Comparison of ENCODE assay signal across 10 cellular contexts in genomic region chr19:18440421-18440877, GRCh38. TPM values are rescaled to one million over a fixed set of nuclear protein-coding genes. Genes with fewer than 3 reads are reported as not detected.
DNase-seq lines count a peak whose midpoint lies in the region; ATAC-seq and TF ChIP-seq lines count a peak whose summit lies in the region.
"Had no signal": no experiment of that assay in that cellular context is flagged by ENCODE, and none has a peak within 500 bp of the region (broad histone marks: within the 10 kb centered on the region; RNA-seq: fewer than 3 reads in every experiment).

No MANE protein-coding gene starts in this region.

- peaks cover 22% of the 10 kb centered on the region for H3K4me1 ChIP-seq in osteoblast (ENCODE audit: insufficient read depth, low read length)

- no peaks in the 10 kb centered on the region for H3K9me3 ChIP-seq in osteoblast (ENCODE audit: low read depth, low read length)
- H3K9me3 ChIP-seq: Caco-2 had no signal

- peaks cover 31% of the 10 kb centered on the region for H3K36me3 ChIP-seq in osteoblast (ENCODE audit: insufficient read depth, low read length)

- H3K4me3 ChIP-seq in astrocyte of the cerebellum (ENCODE audit: low read depth, low read length): no peak overlapping the region
- H3K4me3 ChIP-seq in osteoblast (ENCODE audit: insufficient read depth, low read length): no peak overlapping the region
- H3K4me3 ChIP-seq: skin epidermis had no signal

- no peaks in the 10 kb centered on the region for H3K27me3 ChIP-seq in osteoblast (ENCODE audit: insufficient read depth, low read length)

- H3K4me2 ChIP-seq in osteoblast (ENCODE audit: insufficient read depth, low read length): no peak overlapping the region

- no peaks in the 10 kb centered on the region for H3K79me2 ChIP-seq in osteoblast (ENCODE audit: insufficient read depth, low read length)

- in situ Hi-C loops in astrocyte of the cerebellum (cut with HindIII; ENCODE audit: low sequenced_read_pairs): no loop called here

- ATAC-seq in HG03571 (IDR thresholded peaks at IDR 0.05; ENCODE audit: unreplicated experiment): no peak
- no peak for ATAC-seq in GM18498 (IDR thresholded peaks at IDR 0.05; ENCODE audit: unreplicated experiment)

- H3K27ac ChIP-seq in osteoblast (ENCODE audit: low read depth, low read length): no peak overlapping the region
- H3K27ac ChIP-seq: skin epidermis had no signal

- peaks cover 44% of the 10 kb centered on the region for H4K20me1 ChIP-seq in osteoblast (ENCODE audit: insufficient read depth, low read length)

- H2AFZ ChIP-seq in osteoblast (ENCODE audit: low read length): no peak overlapping the region

- peak; percentile 6 for TF ChIP-seq CTCF in astrocyte of the cerebellum (IDR thresholded peaks at IDR 0.05; ENCODE audit: low read depth, low read length, missing control alignments)
- TF ChIP-seq CTCF in osteoblast (IDR thresholded peaks at IDR 0.05; ENCODE audit: extremely low read depth, low read depth, low read length): peak; percentile 23

- DNase-seq in NCI-H524 (lab: John Stamatoyannopoulos, UW): peak; percentile 28 to 74
- DNase-seq in NCI-H524 treated with DMSO at 0.1 percent for 48 hours (lab: John Stamatoyannopoulos, UW): no peak
- peak; percentile 51 for DNase-seq in MV-4-11 (lab: John Stamatoyannopoulos, UW)
- no peak for DNase-seq in astrocyte of the cerebellum (ENCODE audit: low read depth)
- peak; percentile 90 for DNase-seq in osteoblast (ENCODE audit: insufficient read length, low spot score, missing footprints)
- DNase-seq in occipital lobe (lab: John Stamatoyannopoulos, UW): no peak

RNA-seq across cellular contexts. Expression of gene ISYNA1, which starts 2.5 kb away (rescaled TPM):
- total RNA-seq in osteoblast (7.7 and 8.0 TPM in 2 replicates), occipital lobe (95.1 TPM)

RNA-seq across cellular contexts. Expression of gene SSBP4, which starts 21.3 kb away (rescaled TPM):
- total RNA-seq in osteoblast: 77.8 and 90.8 TPM in 2 replicates
- total RNA-seq in occipital lobe: 75.6 TPM

RNA-seq across cellular contexts. Expression of gene LRRC25, which starts 43.0 kb away (rescaled TPM):
- total RNA-seq in osteoblast: 0.88 and 1.1 TPM in 2 replicates
- 0.78 TPM for total RNA-seq in occipital lobe
- total RNA-seq: Caco-2 had no signal

RNA-seq across cellular contexts. Expression of gene GDF15, which starts 54.5 kb away (rescaled TPM):
- total RNA-seq in osteoblast: 61.6 and 74.2 TPM in 2 replicates
- total RNA-seq in occipital lobe: not detected

Comparison
In these comparisons a context has a peak if more than half of its experiments do, and no peak if none do; other contexts are left out.
1. DNase-seq: peak in NCI-H524 (2 of 2), MV-4-11 (single experiment) and osteoblast (single experiment); none in NCI-H524 treated with DMSO at 0.1 percent for 48 hours (single experiment), astrocyte of the cerebellum (single experiment) and occipital lobe (single experiment).
2. RNA of gene ISYNA1, which starts 2.5 kb away (total RNA-seq): 95.1 TPM in occipital lobe (single experiment); 7.7 to 8.0 TPM in osteoblast; every median in the first group is over 10 times any median in the second.